Comparison of ENCODE assay signal across 16 cellular contexts in genomic region chr10:103784723-103785418, GRCh38.
DNase-seq lines count a peak whose midpoint lies in the region; ATAC-seq, FAIRE-seq and TF ChIP-seq lines count a peak whose summit lies in the region.
"Had no signal": no experiment of that assay in that cellular context is flagged by ENCODE, and none has a peak within 500 bp of the region (broad histone marks: within the 10 kb centered on the region; RNA-seq: fewer than 3 reads in every experiment).

No MANE protein-coding gene starts in this region.

- H3K27me3 ChIP-seq in HepG2 (ENCODE audit: control insufficient read depth in 1 of 2, insufficient read depth in 2 of 2, low read length in 2 of 2) (no peaks in the 10 kb centered on the region), right lobe of liver (no peaks in the 10 kb centered on the region), Peyer's patch (no peaks in the 10 kb centered on the region)

- 87% methylated on average over 3 of the region's 9 CpGs for WGBS in HepG2 (ENCODE audit: low lambda C conversion rate)
- WGBS in right lobe of liver (ENCODE audit: insufficient coverage, low coverage, low lambda C conversion rate, missing lambda C conversion rate) = 81% methylated on average over 3 of the region's 9 CpGs

- TF ChIP-seq EP300 in HepG2 (IDR thresholded peaks at IDR 0.05; ENCODE audit: low read depth in 2 of 2, low read length in 2 of 2) = no peak
- TF ChIP-seq EP300 in HepG2 (CRISPR knock-in tag; IDR thresholded peaks at IDR 0.05; ENCODE audit: borderline replicate concordance) = no peak

- no peak for TF ChIP-seq RAD21 in HepG2 (CRISPR knock-in tag; IDR thresholded peaks at IDR 0.05)

- FAIRE-seq in HepG2 (lab: Jason Lieb, UNC) (no peak), urothelium cell line (lab: Jason Lieb, UNC) (no peak)

- CTCF ChIA-PET in HepG2 (lab: Yijun Ruan, JAX; ENCODE audit: low intra/inter-chr PET ratio, low total read pairs) = no interaction called here

- H3K9me3 ChIP-seq in HepG2 (ENCODE audit: low read length) (no peaks in the 10 kb centered on the region), right lobe of liver (no peaks in the 10 kb centered on the region), Peyer's patch (no peaks in the 10 kb centered on the region)
- H3K9me3 ChIP-seq: thoracic aorta had no signal

- BruUV-seq in HepG2 (replicated peaks; lab: Mats Ljungman, UMichigan) = no TSS peak

- no peak overlapping the region for H3K9ac ChIP-seq in HepG2 (ENCODE audit: insufficient read depth, low read depth, low read length)

- in situ Hi-C loops in HepG2 (cut with HindIII; ENCODE audit: extremely low pct_ligation_motif_present, low pct_unique_long_range_greater_than_20kb) = no loop called here

- DNase-seq in HepG2 (ENCODE audit: low spot score) (no peak), right lobe of liver (no peak), Peyer's patch (peak in 2 of 3 donors; percentile 77), left colon (peak; percentile 83 to 96), ureter (ENCODE audit: low spot score) (peak; percentile 69), urothelium cell line (ENCODE audit: low spot score) (no peak)
- DNase-seq: activated CD4-positive, alpha-beta T cell treated with anti-CD3 and anti-CD28 coated beads, Interleukin-2, amount 10 ng/mL, durations not matched to agents 7 days and 5 days; amygdala; erythroblast; Karpas-422; NCI-H1105; nucleus accumbens had no signal

- ATAC-seq in HepG2 (no peak), right lobe of liver (no peak), left colon (peak; percentile 53), GM21360 (IDR thresholded peaks at IDR 0.05; ENCODE audit: unreplicated experiment) (no peak)
- ATAC-seq in activated CD4-positive, CD25-positive, alpha-beta regulatory T cell treated with anti-CD3 and anti-CD28 coated beads, Interleukin-2, amount 50 U/mL, for 24 hours = no peak
- ATAC-seq: left lobe of liver had no signal

- POLR2A ChIA-PET in HepG2 (lab: Yijun Ruan, JAX) = interaction anchor here (1.6 to 1.7 kb wide), 2 partner anchors 69 to 72 kb away, joined by 4 to 7 read pairs; no protein-coding TSS in a partner anchor

- H4K20me1 ChIP-seq in HepG2 (ENCODE audit: insufficient read depth, low read length) = no peaks in the 10 kb centered on the region; the same call in 1 of the 2 replicates

- peaks cover 17 to 50% of the 10 kb centered on the region in 2 experiments for H3K36me3 ChIP-seq in HepG2 (replicated peaks in 1 of 2; ENCODE audit: control insufficient read depth in 1 of 2, insufficient read depth in 2 of 2, low read length in 2 of 2)
- no peaks in the 10 kb centered on the region for H3K36me3 ChIP-seq in right lobe of liver
- H3K36me3 ChIP-seq in Peyer's patch = no peaks in the 10 kb centered on the region
- H3K36me3 ChIP-seq: thoracic aorta had no signal

- TF ChIP-seq POLR2A in HepG2 (IDR thresholded peaks at IDR 0.05; ENCODE audit: insufficient read depth in 1 of 2, low read depth in 2 of 2, low read length in 2 of 2) (no peak), right lobe of liver (IDR thresholded peaks at IDR 0.05) (no peak), Peyer's patch (IDR thresholded peaks at IDR 0.05) (peak in 1 of 2 donors; percentile 13)

- H3K27ac ChIP-seq in HepG2 (ENCODE audit: extremely low read length, insufficient read depth, low read length) (no peak overlapping the region), right lobe of liver (no peak overlapping the region), Peyer's patch (peak overlapping the region in 2 of 4 donors; percentile 41 to 74)
- H3K27ac ChIP-seq: thoracic aorta had no signal

- H3K4me2 ChIP-seq in HepG2 (ENCODE audit: low read depth, low read length) = no peak overlapping the region

- H3K4me3 ChIP-seq in HepG2 (replicated peaks in 1 of 3; ENCODE audit: insufficient read depth in 1 of 3, low read depth in 2 of 3, low read length in 3 of 3) (no peak overlapping the region), right lobe of liver (no peak overlapping the region), Peyer's patch (no peak overlapping the region)
- H3K4me3 ChIP-seq: thoracic aorta had no signal

- H3K79me2 ChIP-seq in HepG2 (ENCODE audit: insufficient read depth, low read length) = peaks cover 11% of the 10 kb centered on the region

- TF ChIP-seq CTCF in HepG2 (CRISPR knock-in tag; IDR thresholded peaks at IDR 0.05) = no peak
- TF ChIP-seq CTCF in right lobe of liver (IDR thresholded peaks at IDR 0.05) = no peak
- no peak for TF ChIP-seq CTCF in Peyer's patch (IDR thresholded peaks at IDR 0.05)

- intact Hi-C loops in HepG2 (cut with micrococcal nuclease; ENCODE audit: unreplicated experiment) = no loop called here
- intact Hi-C loops in right lobe of liver (cut with DNase I) = no loop called here
- intact Hi-C loops in left colon (cut with DNase I, micrococcal nuclease) = no loop called here

- H2AFZ ChIP-seq in HepG2 (ENCODE audit: low read length) = no peak overlapping the region

- H3K4me1 ChIP-seq in HepG2 (ENCODE audit: insufficient read depth, low read length) (peaks cover 69% of the 10 kb centered on the region), right lobe of liver (peaks cover 0 to 11% (median 0%) of the 10 kb centered on the region in 4 donors), Peyer's patch (peaks cover 0 to 48% (median under 1%) of the 10 kb centered on the region in 4 donors)

TF ChIP-seq in HepG2, 621 proteins besides CTCF, POLR2A, EP300 and RAD21:
- no peak for TF ChIP-seq PAXIP1 (CRISPR knock-in tag; conservative IDR thresholded peaks at IDR 0.05)
- TF ChIP-seq LBX2 (CRISPR knock-in tag; IDR thresholded peaks at IDR 0.05; ENCODE audit: borderline replicate concordance) = no peak
- TF ChIP-seq SRF (IDR thresholded peaks at IDR 0.05; ENCODE audit: low read depth, low read length) = no peak
- 0 out of 2 replicates have a peak, but pooled peaks have one; percentile 65 for TF ChIP-seq PCBP1 (IDR thresholded peaks at IDR 0.05; ENCODE audit: borderline replicate concordance, low read depth, low read length)

Comparison
In these comparisons a context has a peak if more than half of its experiments do, and no peak if none do; other contexts are left out.
1. DNase-seq: peak in Peyer's patch (2 of 3), left colon (2 of 2) and ureter (single experiment); none in HepG2 (single experiment), right lobe of liver (0 of 3) and urothelium cell line (single experiment).